ENCODE assay signal across 11 cellular contexts in genomic region chr3:55746808-55747413, GRCh38.
DNase-seq lines count a peak whose midpoint lies in the region; ATAC-seq, FAIRE-seq and TF ChIP-seq lines count a peak whose summit lies in the region.
"Had no signal": no experiment of that assay in that cellular context is flagged by ENCODE, and none has a peak within 500 bp of the region (broad histone marks: within the 10 kb centered on the region; RNA-seq: fewer than 3 reads in every experiment).

No MANE protein-coding gene starts in this region.

- DNase-seq in SKM-1 treated with dmso at 0.1 percent for 144 hours (lab: John Stamatoyannopoulos, UW; ENCODE audit: unreplicated experiment), result peak; percentile 10
- DNase-seq in SKM-1 (lab: John Stamatoyannopoulos, UW; ENCODE audit: unreplicated experiment), result no peak
- DNase-seq in Panc1 (ENCODE audit: low read depth, low spot score), result no peak
- DNase-seq in fibroblast of pulmonary artery (ENCODE audit: low read depth), result peak; percentile 40
- DNase-seq in thyroid gland, result no peak
- DNase-seq in pancreas, result no peak
- no peak for DNase-seq in CD4-positive, alpha-beta T cell
- DNase-seq: activated CD4-positive, alpha-beta T cell treated with anti-CD3 and anti-CD28 coated beads, Interleukin-2, amount 50 U/mL, for 4 hours; NCI-H187 treated with DMSO at 0.1 percent for 48 hours had no signal

- no peaks in the 10 kb centered on the region for H3K27me3 ChIP-seq in Panc1 (ENCODE audit: control insufficient read depth, insufficient read depth, low read length)
- no peaks in the 10 kb centered on the region for H3K27me3 ChIP-seq in thyroid gland
- no peaks in the 10 kb centered on the region for H3K27me3 ChIP-seq in pancreas
- H3K27me3 ChIP-seq in CD4-positive, alpha-beta T cell (ENCODE audit: control insufficient read depth, insufficient read depth, low read length), result no peaks in the 10 kb centered on the region

- H3K4me1 ChIP-seq in Panc1 (ENCODE audit: control insufficient read depth, insufficient read depth, low read length) (no peaks in the 10 kb centered on the region), thyroid gland (peaks cover 0 to 10% of the 10 kb centered on the region in 2 donors), pancreas (peaks cover 0 to 4% (median 0%) of the 10 kb centered on the region in 3 donors)

- no peak overlapping the region for H3K27ac ChIP-seq in Panc1 (ENCODE audit: low read length)
- no peak overlapping the region for H3K27ac ChIP-seq in thyroid gland
- H3K27ac ChIP-seq in pancreas, result no peak overlapping the region
- no peak overlapping the region for H3K27ac ChIP-seq in CD4-positive, alpha-beta T cell (ENCODE audit: low read depth, low read length)

- H3K9me3 Mint-ChIP-seq in CD4-positive, alpha-beta T cell, result no peaks in the 10 kb centered on the region

- in situ Hi-C loops in Panc1 (cut with HindIII; ENCODE audit: low pct_unique_long_range_greater_than_20kb, low sequenced_read_pairs), result no loop called here

- no TSS peak for BruUV-seq in Panc1 (replicated peaks; lab: Mats Ljungman, UMichigan)

- H3K36me3 ChIP-seq in Panc1 (ENCODE audit: control insufficient read depth, insufficient read depth, low read length) (no peaks in the 10 kb centered on the region), thyroid gland (no peaks in the 10 kb centered on the region), pancreas (no peaks in the 10 kb centered on the region)

- TF ChIP-seq CTCF in Panc1 (IDR thresholded peaks at IDR 0.05) (peak; percentile 49), fibroblast of pulmonary artery (IDR thresholded peaks at IDR 0.05; ENCODE audit: low read length, missing control alignments) (peak; percentile 47), thyroid gland (IDR thresholded peaks at IDR 0.05) (peak in 4 of 6 experiments; percentile 25 to 51 (median 43)), pancreas (IDR thresholded peaks at IDR 0.05) (peak in 2 of 4 donors; percentile 9 to 31)
- TF ChIP-seq CTCF in CD4-positive, alpha-beta T cell (IDR thresholded peaks at IDR 0.05), result no peak

- no peak for FAIRE-seq in pancreas (lab: Jason Lieb, UNC)
- FAIRE-seq: H54 had no signal

- intact Hi-C loops in Panc1 (cut with micrococcal nuclease; ENCODE audit: unreplicated experiment), result loop anchor here (5.0 kb wide), 1 partner anchor 260 kb away; the partner anchor contains the start of gene WNT5A
- intact Hi-C loops in thyroid gland (cut with DNase I), result loop anchor here (10.0 kb wide), 1 partner anchor 262 kb away; the partner anchor contains the start of gene WNT5A
- intact Hi-C loops in pancreas (cut with DNase I), result loop anchor here in 1 of 3 donors (10.0 kb wide), 1 partner anchor 262 kb away; the partner anchor contains the start of gene WNT5A
- intact Hi-C loops in CD4-positive, alpha-beta T cell (cut with DNase I, micrococcal nuclease), result no loop called here

- ATAC-seq in Panc1 (no peak), HG03378 (IDR thresholded peaks at IDR 0.05; ENCODE audit: unreplicated experiment) (no peak), pancreas (no peak)
- no peak for ATAC-seq in CD4-positive, alpha-beta T cell (ENCODE audit: poor library complexity)

- POLR2A ChIA-PET in Panc1 (lab: Charles Lee), result interaction anchor here (0.6 kb wide), 1 partner anchor 556 kb away, joined by 3 read pairs; no protein-coding TSS in a partner anchor
- POLR2A ChIA-PET in CD4-positive, alpha-beta T cell (lab: Charles Lee), result no interaction called here

- H3K4me3 Mint-ChIP-seq in CD4-positive, alpha-beta T cell, result no peak overlapping the region

- no peak overlapping the region for H3K4me3 ChIP-seq in Panc1 (ENCODE audit: low read depth in 2 of 2, low read length in 2 of 2)
- H3K4me3 ChIP-seq in fibroblast of pulmonary artery (replicated peaks; ENCODE audit: low read depth, low read length), result no peak overlapping the region
- H3K4me3 ChIP-seq in thyroid gland (replicated peaks in 1 of 3), result no peak overlapping the region
- no peak overlapping the region for H3K4me3 ChIP-seq in pancreas

- peaks cover 12% of the 10 kb centered on the region for H3K27me3 Mint-ChIP-seq in CD4-positive, alpha-beta T cell

- H3K36me3 Mint-ChIP-seq in CD4-positive, alpha-beta T cell (ENCODE audit: low read depth), result no peaks in the 10 kb centered on the region

- CTCF ChIA-PET in Panc1 (lab: Charles Lee), result interaction anchor here (0.5 kb wide), 1 partner anchor 198 kb away, joined by 7 read pairs; no protein-coding TSS in a partner anchor
- CTCF ChIA-PET in CD4-positive, alpha-beta T cell (lab: Charles Lee), result no interaction called here

- TF ChIP-seq POLR2A in thyroid gland (IDR thresholded peaks at IDR 0.05), result no peak

- no peaks in the 10 kb centered on the region for H3K9me3 ChIP-seq in Panc1 (ENCODE audit: control insufficient read depth, insufficient read depth, low read depth, low read length)
- no peaks in the 10 kb centered on the region for H3K9me3 ChIP-seq in thyroid gland
- no peaks in the 10 kb centered on the region for H3K9me3 ChIP-seq in pancreas
- no peaks in the 10 kb centered on the region for H3K9me3 ChIP-seq in CD4-positive, alpha-beta T cell (ENCODE audit: control insufficient read depth, low read length)

- H3K4me1 Mint-ChIP-seq in CD4-positive, alpha-beta T cell (ENCODE audit: low read depth), result no peaks in the 10 kb centered on the region

- H3K27ac Mint-ChIP-seq in CD4-positive, alpha-beta T cell, result no peak overlapping the region

Comparison
In these comparisons a context has a peak if more than half of its experiments do, and no peak if none do; other contexts are left out.
1. DNase-seq: peak in SKM-1 treated with dmso at 0.1 percent for 144 hours (single experiment) and fibroblast of pulmonary artery (single experiment); none in SKM-1 (single experiment), Panc1 (single experiment), thyroid gland (0 of 2), pancreas (0 of 6) and CD4-positive, alpha-beta T cell (0 of 10).
2. intact Hi-C loops: an anchor here in Panc1 (5.0 kb wide) and thyroid gland (10.0 kb wide); none called in CD4-positive, alpha-beta T cell.